1 cellular context compared by ENCODE assay signal in the genomic region with DNA sequence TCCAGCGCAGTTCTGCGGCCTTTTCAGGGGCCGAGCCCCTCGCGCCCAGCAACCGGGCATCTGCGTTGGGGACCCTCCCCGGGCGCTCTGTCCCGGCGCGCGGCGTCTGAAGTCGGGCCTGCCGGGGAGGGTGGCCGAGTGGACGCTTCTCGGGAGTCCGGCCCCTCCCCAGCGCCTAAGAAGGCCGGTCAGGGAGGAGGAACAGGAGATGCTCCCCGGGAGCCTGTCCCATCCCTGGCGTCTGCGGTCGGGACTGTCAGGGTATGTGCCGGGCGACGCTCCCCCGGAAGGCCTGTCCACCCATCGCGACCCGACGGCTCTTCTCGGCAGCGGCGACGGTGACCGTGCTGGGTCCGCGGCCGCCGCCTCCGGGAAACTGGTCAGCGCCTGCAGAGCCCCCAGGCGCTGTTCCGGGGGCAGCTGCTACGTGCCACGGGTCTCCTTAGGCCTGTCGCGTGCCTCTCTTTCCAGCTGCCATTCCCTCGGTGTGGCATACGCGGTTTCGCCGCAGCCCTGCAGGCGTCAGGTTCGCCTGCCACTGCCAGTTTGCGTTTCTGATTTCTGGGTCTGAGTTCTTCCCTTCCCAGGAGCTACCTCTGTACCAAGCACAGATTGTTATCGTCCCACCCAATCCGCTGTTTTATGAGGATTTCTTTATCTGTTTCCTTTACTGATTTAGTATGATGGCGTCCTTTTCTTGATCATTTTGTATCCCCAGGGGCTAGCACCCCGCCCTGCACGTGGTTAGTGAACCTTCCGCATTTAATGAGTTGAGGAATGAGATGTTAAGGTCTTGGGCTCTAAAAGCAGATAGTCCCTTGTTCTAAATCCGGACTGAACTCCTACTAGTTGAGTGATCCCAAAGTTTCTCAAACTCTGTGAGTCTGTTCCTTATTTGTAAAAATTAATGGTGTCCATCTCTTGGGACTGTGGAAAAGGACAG.
TF ChIP-seq lines count a peak whose summit lies in the region.

No MANE protein-coding gene starts in this region.

TF ChIP-seq in K562, 482 proteins besides CTCF, POLR2A, EP300 and RAD21:
- TF ChIP-seq MTA2 (IDR thresholded peaks at IDR 0.05; ENCODE audit: low read depth) (no peak), PTTG1 (tag; IDR thresholded peaks at IDR 0.05; ENCODE audit: low read depth) (no peak), KDM2B (CRISPR knock-in tag; IDR thresholded peaks at IDR 0.05) (no peak), RB1 (IDR thresholded peaks at IDR 0.05; ENCODE audit: low read depth) (no peak), SMAD2 (IDR thresholded peaks at IDR 0.05; ENCODE audit: low read depth, low read length) (no peak), MAFF (IDR thresholded peaks at IDR 0.05; ENCODE audit: low read length) (no peak), ZNF445 (CRISPR knock-in tag; IDR thresholded peaks at IDR 0.05; ENCODE audit: low read depth) (no peak), CUX1 (CRISPR knock-in tag; IDR thresholded peaks at IDR 0.05) (no peak), HMBOX1 (IDR thresholded peaks at IDR 0.05) (no peak), MED1 (CRISPR knock-in tag; IDR thresholded peaks at IDR 0.05; ENCODE audit: borderline replicate concordance) (no peak)
- TF ChIP-seq, protein P1, sequence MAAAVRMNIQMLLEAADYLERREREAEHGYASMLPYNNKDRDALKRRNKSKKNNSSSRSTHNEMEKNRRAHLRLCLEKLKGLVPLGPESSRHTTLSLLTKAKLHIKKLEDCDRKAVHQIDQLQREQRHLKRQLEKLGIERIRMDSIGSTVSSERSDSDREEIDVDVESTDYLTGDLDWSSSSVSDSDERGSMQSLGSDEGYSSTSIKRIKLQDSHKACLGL (CRISPR knock-in tag; IDR thresholded peaks at IDR 0.05; ENCODE audit: borderline replicate concordance, poor library complexity, severe bottlenecking) = no peak
TF ChIP-seq in K562: peak in this region for 0.
